ENCODE assay signal across 8 cellular contexts in genomic region chr3:11641316-11641682, GRCh38. TPM values are rescaled to one million over a fixed set of nuclear protein-coding genes. Genes with fewer than 3 reads are reported as not detected.
A peak's percentile ranks its signal among the peaks of the same experiment; 100 is the strongest.
DNase-seq lines count a peak whose midpoint lies in the region; ATAC-seq and TF ChIP-seq lines count a peak whose summit lies in the region.

No MANE protein-coding gene starts in this region.

- CTCF ChIA-PET in activated naive CD4-positive, alpha-beta T cell treated with anti-CD3 and anti-CD28 coated beads for 36 hours (lab: Charles Lee) = interaction anchor here (0.6 to 0.9 kb wide), 3 partner anchors 9 to 61 kb away, joined by 3 to 4 read pairs (median 3); no protein-coding TSS in a partner anchor

- no peak for TF ChIP-seq RAD21 in liver (IDR thresholded peaks at IDR 0.05)

- H3K27ac ChIP-seq in liver (ENCODE audit: low read depth in 1 of 2, low read length in 2 of 2) (peak overlapping the region; percentile 94), transverse colon (peak overlapping the region; percentile 92 to 96 (median 94))

- TF ChIP-seq CTCF in liver (IDR thresholded peaks at IDR 0.05; ENCODE audit: low read depth, low read length, missing input control) (no peak), transverse colon (IDR thresholded peaks at IDR 0.05) (no peak)

- H3K9ac ChIP-seq in liver (ENCODE audit: low read depth in 1 of 2, low read length in 2 of 2) = peak overlapping the region in 1 of 2 donors; percentile 8

- 20% methylated on average over 2 of the region's 2 CpGs for WGBS in liver
- WGBS in transverse colon (ENCODE audit: low coverage in 1 of 2), 2 donors = 13 to 17% methylated on average over 2 of the region's 2 CpGs

- H3K27me3 Mint-ChIP-seq in activated naive CD4-positive, alpha-beta T cell treated with anti-CD3 and anti-CD28 coated beads for 36 hours (ENCODE audit: low read depth) = no peaks in the 10 kb centered on the region

- H3K36me3 Mint-ChIP-seq in activated naive CD4-positive, alpha-beta T cell treated with anti-CD3 and anti-CD28 coated beads for 36 hours (ENCODE audit: low read depth) = no peaks in the 10 kb centered on the region

- peak overlapping the region; percentile 98 for H3K4me3 Mint-ChIP-seq in activated naive CD4-positive, alpha-beta T cell treated with anti-CD3 and anti-CD28 coated beads for 36 hours

- H3K36me3 ChIP-seq in liver (ENCODE audit: control insufficient read depth in 4 of 4, insufficient read depth in 3 of 4, low read depth in 1 of 4, low read length in 3 of 4) (no peaks in the 10 kb centered on the region), transverse colon (no peaks in the 10 kb centered on the region)

- H3K27me3 ChIP-seq in liver (ENCODE audit: control insufficient read depth in 4 of 4, insufficient read depth in 4 of 4, low read length in 3 of 4) (no peaks in the 10 kb centered on the region), transverse colon (no peaks in the 10 kb centered on the region)

- peaks cover 53% of the 10 kb centered on the region for H3K4me1 Mint-ChIP-seq in activated naive CD4-positive, alpha-beta T cell treated with anti-CD3 and anti-CD28 coated beads for 36 hours (ENCODE audit: low read depth)

- H3K9me3 Mint-ChIP-seq in activated naive CD4-positive, alpha-beta T cell treated with anti-CD3 and anti-CD28 coated beads for 36 hours = no peaks in the 10 kb centered on the region

- TF ChIP-seq EP300 in transverse colon (IDR thresholded peaks at IDR 0.05; ENCODE audit: low read depth) = no peak

- no peak for ATAC-seq in HG02973 (IDR thresholded peaks at IDR 0.05; ENCODE audit: unreplicated experiment)
- ATAC-seq in HG02884 (IDR thresholded peaks at IDR 0.05; ENCODE audit: unreplicated experiment) = no peak

- H3K4me1 ChIP-seq in liver (ENCODE audit: control insufficient read depth in 4 of 4, insufficient read depth in 4 of 4, low read length in 3 of 4) (peaks cover 0 to 12% (median 5%) of the 10 kb centered on the region in 4 donors), transverse colon (peaks cover 14 to 60% (median 45%) of the 10 kb centered on the region in 4 donors)

- peak overlapping the region; percentile 89 for H3K27ac Mint-ChIP-seq in activated naive CD4-positive, alpha-beta T cell treated with anti-CD3 and anti-CD28 coated beads for 36 hours

- H3K4me3 ChIP-seq in liver (ENCODE audit: low read depth in 1 of 3, low read length in 3 of 3) (peak overlapping the region in 2 of 3 donors; percentile 65 to 93), transverse colon (peak overlapping the region in 3 of 4 donors; percentile 51 to 66 (median 53))

- no peak for TF ChIP-seq POLR2A in transverse colon (IDR thresholded peaks at IDR 0.05)

- H3K9me3 ChIP-seq in liver (ENCODE audit: control insufficient read depth in 4 of 4, low read length in 3 of 4) = no peaks in the 10 kb centered on the region
- no peaks in the 10 kb centered on the region for H3K9me3 ChIP-seq in transverse colon

- in situ Hi-C loops in transverse colon (cut with MboI; ENCODE audit: low pct_ligation_motif_present in 1 of 4, low pct_unique_long_range_greater_than_20kb in 1 of 4, low sequenced_read_pairs in 3 of 4) = no loop called here

- DNase-seq in activated naive CD4-positive, alpha-beta T cell treated with anti-CD3 and anti-CD28 coated beads for 36 hours = no peak
- DNase-seq in activated naive CD4-positive, alpha-beta T cell treated with anti-CD3 and anti-CD28 coated beads, Interleukin-2, amount 50 U/mL, for 16 hours = no peak
- DNase-seq in amniotic epithelial cell (ENCODE audit: low read depth) (peak; percentile 74), transverse colon (no peak), cerebellum (ENCODE audit: low spot score) (no peak)

- intact Hi-C loops in activated naive CD4-positive, alpha-beta T cell treated with anti-CD3 and anti-CD28 coated beads for 36 hours (cut with micrococcal nuclease) = loop anchor here (5.0 to 10.0 kb wide), 3 partner anchors 59 to 1784 kb away; partner anchors contain the start of gene NUP210
- intact Hi-C loops in transverse colon (cut with DNase I; ENCODE audit: low total_unique reads) = loop anchor here (10.0 kb wide), 1 partner anchor 56 kb away; no protein-coding TSS in a partner anchor

TF ChIP-seq in liver, 16 proteins besides CTCF, POLR2A, EP300 and RAD21:
- TF ChIP-seq ZBTB33 (IDR thresholded peaks at IDR 0.05) (no peak), HNF4A (conservative IDR thresholded peaks at IDR 0.05) (no peak), YY1 (IDR thresholded peaks at IDR 0.05) (no peak), FOXA2 (IDR thresholded peaks at IDR 0.05) (no peak), HNF4G (IDR thresholded peaks at IDR 0.05) (no peak), RXRA (IDR thresholded peaks at IDR 0.05) (no peak), TAF1 (conservative IDR thresholded peaks at IDR 0.05) (no peak), NR2F2 (IDR thresholded peaks at IDR 0.05) (no peak), FOXA1 (IDR thresholded peaks at IDR 0.05) (no peak)

RNA-seq across cellular contexts. Expression of gene VGLL4, which starts 2.4 kb away (rescaled TPM):
- total RNA-seq in activated naive CD4-positive, alpha-beta T cell treated with anti-CD3 and anti-CD28 coated beads for 36 hours = 1 to 10 TPM; 6.3 to 7.7 TPM
- total RNA-seq in liver (10 to 100 TPM; 14.3 to 27.9 TPM), transverse colon (100 to 1,000 TPM in 1 of 4 donors, 10 to 100 TPM in 3; 67.3 to 175 (median 95.0) TPM), cerebellum (78.3 TPM)
- polyA plus RNA-seq in liver = 10 to 100 TPM in 1 of 2 donors, 1 to 10 TPM in 1; 7.2 to 11.7 TPM
